8 cellular contexts compared by ENCODE assay signal in the genomic region with DNA sequence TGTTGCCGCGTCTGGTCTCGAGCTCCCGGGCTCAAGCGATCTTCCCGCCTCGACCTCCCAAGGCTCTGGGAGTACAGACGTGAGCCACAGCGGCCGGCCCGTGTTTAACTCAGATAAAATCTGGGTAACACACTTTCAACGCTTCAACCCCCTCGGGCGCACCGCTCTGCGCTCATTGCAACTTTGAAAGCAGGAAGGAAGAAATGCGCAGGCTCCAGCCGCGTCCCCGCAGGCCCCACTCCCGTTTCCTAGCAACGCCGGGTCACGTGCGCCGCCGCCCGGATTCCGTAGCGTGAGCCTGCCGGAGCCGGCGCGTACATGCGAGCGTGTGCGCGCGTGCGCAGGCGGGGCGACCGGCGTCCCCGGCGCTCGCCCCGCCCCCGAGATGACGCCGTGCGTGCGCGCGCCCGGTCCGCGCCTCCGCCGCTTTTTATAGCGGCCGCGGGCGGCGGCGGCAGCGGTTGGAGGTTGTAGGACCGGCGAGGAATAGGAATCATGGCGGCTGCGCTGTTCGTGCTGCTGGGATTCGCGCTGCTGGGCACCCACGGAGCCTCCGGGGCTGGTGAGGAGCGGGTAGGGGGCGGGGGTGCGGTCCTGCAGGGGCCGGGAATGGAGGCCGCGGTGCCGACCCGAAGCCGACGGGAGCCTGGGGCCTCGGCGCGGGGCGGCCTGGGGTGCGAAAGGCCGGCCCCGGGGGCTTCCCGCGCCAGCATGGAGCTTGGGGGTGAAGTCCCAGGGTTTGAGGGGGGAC. TPM values are rescaled to one million over a fixed set of nuclear protein-coding genes. Genes with fewer than 3 reads are reported as not detected.
DNase-seq lines count a peak whose midpoint lies in the region; ATAC-seq and TF ChIP-seq lines count a peak whose summit lies in the region.

A gene (plus strand): TSS at position 457 of the 751 bp plus-strand sequence. CDS start 39 bp downstream, at position 496.

- H3K27ac ChIP-seq in right atrium auricular region (peak within 1 kb of the TSS; percentile 96 to 97), uterus (peak within 1 kb of the TSS; percentile 87)

- TF ChIP-seq POLR2A in uterus (IDR thresholded peaks at IDR 0.05), result peak; percentile 96 to 98

- intact Hi-C loops in T-helper 2 cell treated with Interferon-gamma antibody and Interleukin-4, amounts not matched to agents 100 ng/mL and 5 ng/mL, for 36 hours (cut with micrococcal nuclease), result loop anchor here (1.0 to 2.0 kb wide), 3 partner anchors 40 to 91 kb away; a partner anchor contains a TSS
- intact Hi-C loops in uterus (cut with DNase I; ENCODE audit: low total_unique reads), result no loop called here

- H3K4me3 ChIP-seq in right atrium auricular region, result peak within 1 kb of the TSS; percentile 98 to 99
- H3K4me3 ChIP-seq in uterus, result peak within 1 kb of the TSS; percentile 85

- no peaks in the 10 kb centered on the region for H3K36me3 ChIP-seq in right atrium auricular region
- no peaks in the 10 kb centered on the region for H3K36me3 ChIP-seq in uterus

- H3K27me3 ChIP-seq in right atrium auricular region (no peaks in the 10 kb centered on the region), uterus (no peaks in the 10 kb centered on the region)

- H3K4me1 ChIP-seq in right atrium auricular region (peaks cover 0 to 54% of the 10 kb centered on the region in 2 donors), uterus (peaks cover 0 to 28% of the 10 kb centered on the region in 2 donors)

- DNase-seq in NCI-H187 treated with DMSO at 0.1 percent for 48 hours (lab: John Stamatoyannopoulos, UW), result peak; percentile 76
- DNase-seq in anterior cingulate cortex (lab: John Stamatoyannopoulos, UW), result peak; percentile 48 to 98 (median 94)
- DNase-seq in right atrium auricular region (ENCODE audit: low spot score), result peak; percentile 99
- DNase-seq in pulmonary artery endothelial cell (ENCODE audit: low read depth, low spot score), result peak; percentile 87
- DNase-seq in uterus, result peak; percentile 98

- no peaks in the 10 kb centered on the region for H3K9me3 ChIP-seq in right atrium auricular region
- H3K9me3 ChIP-seq in uterus, result no peaks in the 10 kb centered on the region

- no peak for TF ChIP-seq CTCF in right atrium auricular region (IDR thresholded peaks at IDR 0.05)
- peak in 2 of 4 experiments; percentile 28 to 32 for TF ChIP-seq CTCF in uterus (IDR thresholded peaks at IDR 0.05)

- ATAC-seq in GM18498 (IDR thresholded peaks at IDR 0.05; ENCODE audit: unreplicated experiment) (peak; percentile 78), HG02943 (IDR thresholded peaks at IDR 0.05; ENCODE audit: low read depth, unreplicated experiment) (peak; percentile 73)

RNA-seq across cellular contexts. Expression of the gene that starts here (rescaled TPM):
- total RNA-seq in T-helper 2 cell treated with Interferon-gamma antibody and Interleukin-4, amounts not matched to agents 100 ng/mL and 5 ng/mL, for 36 hours, result 226 and 237 TPM in 2 replicates
- 1,000 to 10,000 TPM; 1,033 to 1,569 TPM for total RNA-seq in right atrium auricular region
- total RNA-seq in pulmonary artery endothelial cell, result 237 and 352 TPM in 2 replicates
- total RNA-seq in uterus, result 100 to 1,000 TPM; 211 to 305 (median 280) TPM

Comparison
In these comparisons a context has a peak if more than half of its experiments do, and no peak if none do; other contexts are left out.
1. Peak in every context shown above with its lines: DNase-seq, ATAC-seq, H3K4me3 ChIP-seq and H3K27ac ChIP-seq.